In genomic region chr2:144459937-144460336, GRCh38 we compare ENCODE assay signal across 10 cellular contexts. TPM values are rescaled to one million over a fixed set of nuclear protein-coding genes. Genes with fewer than 3 reads are reported as not detected.
A peak's percentile ranks its signal among the peaks of the same experiment; 100 is the strongest.
DNase-seq lines count a peak whose midpoint lies in the region; ATAC-seq and TF ChIP-seq lines count a peak whose summit lies in the region.
"Had no signal": no experiment of that assay in that cellular context is flagged by ENCODE, and none has a peak within 500 bp of the region (broad histone marks: within the 10 kb centered on the region; RNA-seq: fewer than 3 reads in every experiment).

No MANE protein-coding gene starts in this region.

- peaks cover 99% of the 10 kb centered on the region for H3K4me1 ChIP-seq in left ventricle myocardium inferior

- POLR2A ChIA-PET in activated naive CD8-positive, alpha-beta T cell treated with anti-CD3 and anti-CD28 coated beads, Interleukin-2, amount 10 ng/mL, durations not matched to agents 7 days and 5 days (lab: Charles Lee) = no interaction called here

- ATAC-seq in activated naive CD8-positive, alpha-beta T cell treated with anti-CD3 and anti-CD28 coated beads, Interleukin-2, amount 10 ng/mL, durations not matched to agents 7 days and 5 days (ENCODE audit: low read depth) = peak; percentile 36
- no peak for ATAC-seq in GM21723 (IDR thresholded peaks at IDR 0.05; ENCODE audit: unreplicated experiment)

- peaks cover 4% of the 10 kb centered on the region for H3K27me3 Mint-ChIP-seq in activated naive CD8-positive, alpha-beta T cell treated with anti-CD3 and anti-CD28 coated beads, Interleukin-2, amount 10 ng/mL, durations not matched to agents 7 days and 5 days

- no peak overlapping the region for H3K4me3 ChIP-seq in left ventricle myocardium inferior
- H3K4me3 ChIP-seq: SJCRH30 had no signal

- H3K9me3 ChIP-seq in left ventricle myocardium inferior (replicated peaks) = no peaks in the 10 kb centered on the region
- H3K9me3 ChIP-seq: SJCRH30 had no signal

- no peak overlapping the region for H3K4me3 Mint-ChIP-seq in activated naive CD8-positive, alpha-beta T cell treated with anti-CD3 and anti-CD28 coated beads, Interleukin-2, amount 10 ng/mL, durations not matched to agents 7 days and 5 days
- H3K4me3 Mint-ChIP-seq: endodermal cell had no signal

- DNase-seq in H4 (ENCODE audit: low spot score) (peak; percentile 16), left ventricle myocardium inferior (no peak), GM10266 (ENCODE audit: extremely low spot score) (no peak), GM03348 (ENCODE audit: low spot score) (no peak), Kasumi-1 (lab: John Stamatoyannopoulos, UW) (no peak)
- no peak for DNase-seq in activated naive CD8-positive, alpha-beta T cell treated with anti-CD3 and anti-CD28 coated beads, Interleukin-2, amount 10 ng/mL, durations not matched to agents 7 days and 5 days
- peak; percentile 21 for DNase-seq in stimulated activated CD8-positive, alpha-beta memory T cell treated with anti-CD3 and anti-CD28 coated beads, Interleukin-12 subunit alpha, Interleukin-12 subunit beta, amount 100 ng/mL, for 4 hours (ENCODE audit: low read depth)
- DNase-seq: endodermal cell had no signal

- H3K27me3 ChIP-seq in left ventricle myocardium inferior (ENCODE audit: low read depth) = no peaks in the 10 kb centered on the region
- H3K27me3 ChIP-seq: SJCRH30 had no signal

- peaks cover 12% of the 10 kb centered on the region for H3K4me1 Mint-ChIP-seq in activated naive CD8-positive, alpha-beta T cell treated with anti-CD3 and anti-CD28 coated beads, Interleukin-2, amount 10 ng/mL, durations not matched to agents 7 days and 5 days

- no peaks in the 10 kb centered on the region for H3K36me3 ChIP-seq in left ventricle myocardium inferior

- TF ChIP-seq CTCF in left ventricle myocardium inferior (IDR thresholded peaks at IDR 0.05; ENCODE audit: borderline replicate concordance) = no peak
- TF ChIP-seq CTCF in GM10266 (IDR thresholded peaks at IDR 0.05; ENCODE audit: control insufficient read depth, insufficient read depth, low read depth, missing control alignments) = no peak

- H3K36me3 Mint-ChIP-seq in activated naive CD8-positive, alpha-beta T cell treated with anti-CD3 and anti-CD28 coated beads, Interleukin-2, amount 10 ng/mL, durations not matched to agents 7 days and 5 days = no peaks in the 10 kb centered on the region

- H3K27ac Mint-ChIP-seq in activated naive CD8-positive, alpha-beta T cell treated with anti-CD3 and anti-CD28 coated beads, Interleukin-2, amount 10 ng/mL, durations not matched to agents 7 days and 5 days = peak overlapping the region; percentile 51
- H3K27ac Mint-ChIP-seq: endodermal cell had no signal

- H3K27ac ChIP-seq in left ventricle myocardium inferior (replicated peaks) = peak overlapping the region; percentile 75
- H3K27ac ChIP-seq: SJCRH30 had no signal

- no peaks in the 10 kb centered on the region for H3K9me3 Mint-ChIP-seq in activated naive CD8-positive, alpha-beta T cell treated with anti-CD3 and anti-CD28 coated beads, Interleukin-2, amount 10 ng/mL, durations not matched to agents 7 days and 5 days
- H3K9me3 Mint-ChIP-seq: endodermal cell had no signal

- intact Hi-C loops in left ventricle myocardium inferior (cut with micrococcal nuclease) = loop anchor here (10.0 kb wide), 1 partner anchor 45 kb away; no protein-coding TSS in a partner anchor

RNA-seq across cellular contexts. Expression of gene ZEB2, which starts 60.0 kb away (rescaled TPM):
- total RNA-seq in H4 (2014; rRNA removed; shearing (Covaris generic)) = 14.4 and 17.0 TPM in 2 replicates
- total RNA-seq in activated naive CD8-positive, alpha-beta T cell treated with anti-CD3 and anti-CD28 coated beads, Interleukin-2, amount 10 ng/mL, durations not matched to agents 7 days and 5 days = 10 to 100 TPM; 17.8 to 19.6 TPM
- 89.1 TPM for total RNA-seq in left ventricle myocardium inferior

Comparison
In these comparisons a context has a peak if more than half of its experiments do, and no peak if none do; other contexts are left out.
1. DNase-seq: peak in H4 (single experiment) and stimulated activated CD8-positive, alpha-beta memory T cell treated with anti-CD3 and anti-CD28 coated beads, Interleukin-12 subunit alpha, Interleukin-12 subunit beta, amount 100 ng/mL, for 4 hours (single experiment); none in activated naive CD8-positive, alpha-beta T cell treated with anti-CD3 and anti-CD28 coated beads, Interleukin-2, amount 10 ng/mL, durations not matched to agents 7 days and 5 days (single experiment), left ventricle myocardium inferior (single experiment), GM10266 (single experiment), GM03348 (single experiment) and Kasumi-1 (0 of 2).